Comparison of ENCODE assay signal across 1 cellular context in genomic region chr11:27390318-27390958, GRCh38.
TF ChIP-seq lines count a peak whose summit lies in the region.

No MANE protein-coding gene starts in this region.

TF ChIP-seq in H1, 55 proteins besides CTCF, POLR2A, EP300 and RAD21:
- TF ChIP-seq SUZ12 (IDR thresholded peaks at IDR 0.05; ENCODE audit: low read length) (no peak), TBP (IDR thresholded peaks at IDR 0.05; ENCODE audit: low read depth, low read length) (no peak), SP4 (IDR thresholded peaks at IDR 0.05; ENCODE audit: low read length) (no peak), ATF2 (IDR thresholded peaks at IDR 0.05; ENCODE audit: low read length) (no peak), PHF8 (conservative IDR thresholded peaks at IDR 0.05; ENCODE audit: low read depth, low read length) (no peak), CHD2 (IDR thresholded peaks at IDR 0.05; ENCODE audit: low read length) (no peak), CHD7 (IDR thresholded peaks at IDR 0.05; ENCODE audit: insufficient replicate concordance, low read length) (no peak), TAF7 (optimal IDR thresholded peaks at IDR 0.05; ENCODE audit: borderline replicate concordance, low read depth, low read length) (no peak), GABPA (IDR thresholded peaks at IDR 0.05; ENCODE audit: borderline replicate concordance, insufficient read depth, low read length) (no peak), TCF12 (IDR thresholded peaks at IDR 0.05; ENCODE audit: low read depth, low read length) (no peak), SIN3A (conservative IDR thresholded peaks at IDR 0.05 in 1 of 2, IDR thresholded peaks at IDR 0.05 in 1 of 2; ENCODE audit: low read depth in 1 of 2, low read length in 2 of 2) (no peak), E2F6 (IDR thresholded peaks at IDR 0.05) (no peak)
- TF ChIP-seq, protein P1, sequence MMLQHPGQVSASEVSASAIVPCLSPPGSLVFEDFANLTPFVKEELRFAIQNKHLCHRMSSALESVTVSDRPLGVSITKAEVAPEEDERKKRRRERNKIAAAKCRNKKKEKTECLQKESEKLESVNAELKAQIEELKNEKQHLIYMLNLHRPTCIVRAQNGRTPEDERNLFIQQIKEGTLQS (IDR thresholded peaks at IDR 0.05; ENCODE audit: insufficient read depth, low read depth, low read length), result no peak
